13 cellular contexts compared by ENCODE assay signal in the genomic region with DNA sequence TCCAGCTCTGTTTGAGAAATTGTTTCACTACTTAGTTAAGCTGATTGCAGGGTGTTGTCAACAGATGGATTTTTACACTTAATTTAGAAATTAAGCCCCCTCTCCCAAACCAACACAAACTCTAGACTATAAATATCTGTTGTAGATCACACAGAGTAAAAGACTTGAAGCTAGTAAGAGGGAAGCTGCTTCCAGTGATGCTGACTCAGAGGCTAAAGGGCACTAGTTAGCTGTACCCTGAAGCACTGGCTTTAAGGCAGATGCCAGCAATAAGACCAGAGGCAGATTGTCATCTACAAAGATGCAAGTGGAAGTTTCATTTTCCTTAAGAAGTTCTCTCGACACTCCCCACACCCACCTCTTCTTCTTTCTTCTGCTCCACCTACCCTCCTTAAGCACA.
DNase-seq lines count a peak whose midpoint lies in the region; ATAC-seq and FAIRE-seq lines count a peak whose summit lies in the region.
"Had no signal": no experiment of that assay in that cellular context is flagged by ENCODE, and none has a peak within 500 bp of the region (broad histone marks: within the 10 kb centered on the region; RNA-seq: fewer than 3 reads in every experiment).

No MANE protein-coding gene starts in this region.

- ATAC-seq in left colon (peak; percentile 56), HG03432 (IDR thresholded peaks at IDR 0.05; ENCODE audit: unreplicated experiment) (no peak)
- ATAC-seq: stimulated activated naive B cell treated with anti-CD40 and anti-IgM and Interleukin-4, amounts not matched to agents 10 μg/mL and 1 μg/mL and 100 μg/mL, for 72 hours had no signal

- CTCF ChIA-PET in activated naive CD4-positive, alpha-beta T cell treated with anti-CD3 and anti-CD28 coated beads for 36 hours (lab: Charles Lee) = no interaction called here

- no peaks in the 10 kb centered on the region for H3K4me1 Mint-ChIP-seq in activated naive CD4-positive, alpha-beta T cell treated with anti-CD3 and anti-CD28 coated beads for 36 hours (ENCODE audit: low read depth)
- H3K4me1 Mint-ChIP-seq: stimulated activated naive B cell treated with anti-CD40 and anti-IgM and Interleukin-4, amounts not matched to agents 10 μg/mL and 1 μg/mL and 100 μg/mL, for 72 hours had no signal

- no peak overlapping the region for H3K4me3 Mint-ChIP-seq in activated naive CD4-positive, alpha-beta T cell treated with anti-CD3 and anti-CD28 coated beads for 36 hours
- H3K4me3 Mint-ChIP-seq: stimulated activated naive B cell treated with anti-CD40 and anti-IgM and Interleukin-4, amounts not matched to agents 10 μg/mL and 1 μg/mL and 100 μg/mL, for 72 hours; T-helper 2 cell treated with Interferon-gamma antibody and Interleukin-4, amounts not matched to agents 5 μg/mL and 100 μg/mL, for 36 hours had no signal

- H3K36me3 Mint-ChIP-seq in activated naive CD4-positive, alpha-beta T cell treated with anti-CD3 and anti-CD28 coated beads for 36 hours (ENCODE audit: low read depth) = peaks cover 39% of the 10 kb centered on the region

- intact Hi-C loops in left colon (cut with DNase I, micrococcal nuclease) = no loop called here
- intact Hi-C loops in activated naive CD4-positive, alpha-beta T cell treated with anti-CD3 and anti-CD28 coated beads for 36 hours (cut with micrococcal nuclease) = no loop called here

- no peaks in the 10 kb centered on the region for H3K27me3 Mint-ChIP-seq in activated naive CD4-positive, alpha-beta T cell treated with anti-CD3 and anti-CD28 coated beads for 36 hours (ENCODE audit: low read depth)
- H3K27me3 Mint-ChIP-seq: stimulated activated naive B cell treated with anti-CD40 and anti-IgM and Interleukin-4, amounts not matched to agents 10 μg/mL and 1 μg/mL and 100 μg/mL, for 72 hours had no signal

- FAIRE-seq in HTR-8/SVneo (lab: Jason Lieb, UNC) = no peak

- DNase-seq in AG08395 (ENCODE audit: low spot score) (peak; percentile 15), HTR-8/SVneo (ENCODE audit: insufficient read length, low spot score) (peak; percentile 42), astrocyte of the hippocampus (ENCODE audit: low read depth, low spot score) (peak; percentile 28), left colon (no peak), NCI-H1417 (lab: John Stamatoyannopoulos, UW) (no peak), CD1c-positive myeloid dendritic cell (ENCODE audit: extremely low spot score) (no peak)
- no peak for DNase-seq in activated naive CD4-positive, alpha-beta T cell treated with anti-CD3 and anti-CD28 coated beads for 36 hours
- DNase-seq: activated CD8-positive, alpha-beta memory T cell treated with anti-CD3 and anti-CD28 coated beads for 24 hours; activated naive CD4-positive, alpha-beta T cell treated with anti-CD3 and anti-CD28 coated beads, Interleukin-2, amount 50 U/mL, for 16 hours; stimulated activated CD4-positive, alpha-beta T cell treated with anti-CD3 and anti-CD28 coated beads, Interleukin-4, amount 100 ng/mL, for 1 hour; stimulated activated naive B cell treated with anti-CD40 and anti-IgM and Interleukin-4, amounts not matched to agents 10 μg/mL and 1 μg/mL and 100 μg/mL, for 72 hours had no signal

- peaks cover 9% of the 10 kb centered on the region for H3K9me3 Mint-ChIP-seq in activated naive CD4-positive, alpha-beta T cell treated with anti-CD3 and anti-CD28 coated beads for 36 hours

- H3K27ac Mint-ChIP-seq in activated naive CD4-positive, alpha-beta T cell treated with anti-CD3 and anti-CD28 coated beads for 36 hours = no peak overlapping the region
- H3K27ac Mint-ChIP-seq: stimulated activated naive B cell treated with anti-CD40 and anti-IgM and Interleukin-4, amounts not matched to agents 10 μg/mL and 1 μg/mL and 100 μg/mL, for 72 hours; T-helper 2 cell treated with Interferon-gamma antibody and Interleukin-4, amounts not matched to agents 5 μg/mL and 100 μg/mL, for 36 hours had no signal

Comparison
In these comparisons a context has a peak if more than half of its experiments do, and no peak if none do; other contexts are left out.
1. DNase-seq: peak in AG08395 (single experiment), HTR-8/SVneo (single experiment) and astrocyte of the hippocampus (single experiment); none in left colon (0 of 2), NCI-H1417 (0 of 3), CD1c-positive myeloid dendritic cell (single experiment) and activated naive CD4-positive, alpha-beta T cell treated with anti-CD3 and anti-CD28 coated beads for 36 hours (single experiment).